ENCODE assay signal across 22 cellular contexts in genomic region chr2:172109670-172110421, GRCh38. TPM values are rescaled to one million over a fixed set of nuclear protein-coding genes. Genes with fewer than 3 reads are reported as not detected.
DNase-seq lines count a peak whose midpoint lies in the region; ATAC-seq, FAIRE-seq and TF ChIP-seq lines count a peak whose summit lies in the region.
"Had no signal": no experiment of that assay in that cellular context is flagged by ENCODE, and none has a peak within 500 bp of the region (broad histone marks: within the 10 kb centered on the region; RNA-seq: fewer than 3 reads in every experiment).

No MANE protein-coding gene starts in this region.

- H3K79me2 ChIP-seq in endothelial cell of umbilical vein (ENCODE audit: control insufficient read depth, insufficient read depth, low read length) = no peaks in the 10 kb centered on the region
- H3K79me2 ChIP-seq in HepG2 (ENCODE audit: insufficient read depth, low read length) = no peaks in the 10 kb centered on the region

- dilution Hi-C loops in endothelial cell of umbilical vein (cut with MboI; ENCODE audit: extremely low pct_ligation_motif_present, low sequenced_read_pairs) = no loop called here

- H3K27ac ChIP-seq in right cardiac atrium (ENCODE audit: low read length) (no peak overlapping the region), endothelial cell of umbilical vein (ENCODE audit: insufficient read depth, low read depth, low read length) (no peak overlapping the region), HepG2 (ENCODE audit: extremely low read length, insufficient read depth, low read length) (no peak overlapping the region)
- H3K27ac ChIP-seq: BLaER1 treated with 17β-estradiol and CSF1 and Interleukin-3, amounts not matched to agents 10 nM and 100 nM; SJCRH30; suprapubic skin had no signal

- in situ Hi-C loops in HepG2 (cut with HindIII; ENCODE audit: extremely low pct_ligation_motif_present, low pct_unique_long_range_greater_than_20kb) = loop anchor here (5.0 to 10.0 kb wide), 4 partner anchors 153 to 538 kb away; no protein-coding TSS in a partner anchor

- H3K9me3 ChIP-seq in right cardiac atrium (ENCODE audit: control insufficient read depth, low read length) (no peaks in the 10 kb centered on the region), endothelial cell of umbilical vein (replicated peaks; ENCODE audit: control insufficient read depth, insufficient read depth, low read length) (no peaks in the 10 kb centered on the region), HepG2 (ENCODE audit: low read length) (no peaks in the 10 kb centered on the region)
- H3K9me3 ChIP-seq: BLaER1 treated with 17β-estradiol and CSF1 and Interleukin-3, amounts not matched to agents 10 nM and 100 nM; SJCRH30; suprapubic skin had no signal

- TF ChIP-seq CTCF in endothelial cell of umbilical vein (IDR thresholded peaks at IDR 0.05; ENCODE audit: extremely low read depth in 1 of 2, insufficient read depth in 1 of 2, low read depth in 1 of 2, low read length in 2 of 2) = no peak
- no peak for TF ChIP-seq CTCF in HepG2 (CRISPR knock-in tag; IDR thresholded peaks at IDR 0.05)

- H2AFZ ChIP-seq in endothelial cell of umbilical vein (ENCODE audit: low read depth, low read length) (peak overlapping the region; percentile 5), HepG2 (ENCODE audit: low read length) (peak overlapping the region; percentile 43)

- no peak overlapping the region for H3K4me2 ChIP-seq in endothelial cell of umbilical vein (ENCODE audit: insufficient read depth, low read length)
- H3K4me2 ChIP-seq in HepG2 (ENCODE audit: low read depth, low read length) = peak overlapping the region; percentile 69
- H3K4me2 ChIP-seq: BLaER1 treated with 17β-estradiol and CSF1 and Interleukin-3, amounts not matched to agents 10 nM and 100 nM had no signal

- no peaks in the 10 kb centered on the region for H3K9me1 ChIP-seq in endothelial cell of umbilical vein (replicated peaks; ENCODE audit: control insufficient read depth, extremely low read depth, insufficient read depth, low read length)

- no peaks in the 10 kb centered on the region for H3K27me3 ChIP-seq in right cardiac atrium (ENCODE audit: control insufficient read depth, insufficient read depth)
- peaks cover 17 to 27% of the 10 kb centered on the region in 2 experiments for H3K27me3 ChIP-seq in endothelial cell of umbilical vein (ENCODE audit: control insufficient read depth in 2 of 2, insufficient read depth in 2 of 2, low read length in 2 of 2)
- H3K27me3 ChIP-seq in HepG2 (ENCODE audit: control insufficient read depth in 1 of 2, insufficient read depth in 2 of 2, low read length in 2 of 2) = peaks cover 3 to 17% of the 10 kb centered on the region in 2 experiments; a peak in 4 of 5 replicates
- H3K27me3 ChIP-seq: SJCRH30 had no signal

- H3K36me3 ChIP-seq in endothelial cell of umbilical vein (ENCODE audit: control insufficient read depth in 2 of 2, extremely low read depth in 1 of 2, insufficient read depth in 2 of 2, low read length in 2 of 2) (no peaks in the 10 kb centered on the region), HepG2 (replicated peaks in 1 of 2; ENCODE audit: control insufficient read depth in 1 of 2, insufficient read depth in 2 of 2, low read length in 2 of 2) (no peaks in the 10 kb centered on the region)
- H3K36me3 ChIP-seq: BLaER1 treated with 17β-estradiol and CSF1 and Interleukin-3, amounts not matched to agents 10 nM and 100 nM; SJCRH30; suprapubic skin had no signal

- TF ChIP-seq POLR2A in endothelial cell of umbilical vein (IDR thresholded peaks at IDR 0.05; ENCODE audit: low read depth, low read length) = no peak
- no peak for TF ChIP-seq POLR2A in HepG2 (IDR thresholded peaks at IDR 0.05; ENCODE audit: insufficient read depth in 1 of 2, low read depth in 2 of 2, low read length in 2 of 2)

- CTCF ChIA-PET in endothelial cell of umbilical vein (lab: Charles Lee) = interaction anchor here (0.9 to 1.0 kb wide), 2 partner anchors 19 to 601 kb away, joined by 3 read pairs; no protein-coding TSS in a partner anchor
- CTCF ChIA-PET in HepG2 (lab: Yijun Ruan, JAX; ENCODE audit: low intra/inter-chr PET ratio, low total read pairs) = no interaction called here

- H3K4me3 ChIP-seq in right cardiac atrium (ENCODE audit: low read length) = no peak overlapping the region
- H3K4me3 ChIP-seq in endothelial cell of umbilical vein (replicated peaks in 1 of 3; ENCODE audit: insufficient read depth in 1 of 3, low read depth in 1 of 3, low read length in 3 of 3) = no peak overlapping the region
- H3K4me3 ChIP-seq in HepG2 (replicated peaks in 1 of 3; ENCODE audit: insufficient read depth in 1 of 3, low read depth in 2 of 3, low read length in 3 of 3) = peak overlapping the region; percentile 17 to 52 (median 33); a peak in 3 of 6 replicates
- H3K4me3 ChIP-seq: BLaER1 treated with 17β-estradiol and CSF1 and Interleukin-3, amounts not matched to agents 10 nM and 100 nM; SJCRH30; suprapubic skin had no signal

- DNase-seq in right cardiac atrium (peak in 2 of 3 donors; percentile 30 to 36), left ventricle myocardium superior (no peak), endothelial cell of umbilical vein (ENCODE audit: low read depth, low spot score) (no peak), HepG2 (ENCODE audit: low spot score) (no peak), NCI-H2107 treated with DMSO at 0.1 percent for 48 hours (lab: John Stamatoyannopoulos, UW; ENCODE audit: unreplicated experiment) (no peak), NCI-H2029 (lab: John Stamatoyannopoulos, UW) (no peak)
- DNase-seq in stimulated activated CD4-positive, alpha-beta T cell treated with anti-CD3 and anti-CD28 coated beads, Interleukin-2, amount 100 ng/mL, for 48 hours = no peak
- DNase-seq: activated CD4-positive, alpha-beta T cell treated with anti-CD3 and anti-CD28 coated beads, Interleukin-2, amount 50 U/mL, for 4 hours; activated naive CD4-positive, alpha-beta T cell treated with anti-CD3 and anti-CD28 coated beads, Interleukin-2, amount 50 U/mL, for 16 hours; activated T-cell treated with anti-CD3 and anti-CD28 coated beads, Interleukin-2, amount 50 U/mL, for 1 hour; cerebellar nuclear complex; effector CD8-positive, alpha-beta T cell; NCI-H2171 treated with DMSO at 0.1 percent for 48 hours; SJCRH30; stimulated activated CD4-positive, alpha-beta T cell treated with anti-CD3 and anti-CD28 coated beads, Interleukin-12 subunit alpha, Interleukin-12 subunit beta, amount 100 ng/mL, for 4 hours had no signal

- 40% methylated on average over 30 of the region's 30 CpGs for WGBS in right cardiac atrium
- 52% methylated on average over 25 of the region's 30 CpGs for WGBS in HepG2 (ENCODE audit: low lambda C conversion rate)

- TF ChIP-seq RAD21 in HepG2 (CRISPR knock-in tag; IDR thresholded peaks at IDR 0.05) = no peak

- TF ChIP-seq EP300 in HepG2 (IDR thresholded peaks at IDR 0.05; ENCODE audit: low read depth in 2 of 2, low read length in 2 of 2) (no peak), HepG2 (CRISPR knock-in tag; IDR thresholded peaks at IDR 0.05; ENCODE audit: borderline replicate concordance) (no peak)

- BruUV-seq in endothelial cell of umbilical vein (replicated peaks; lab: Mats Ljungman, UMichigan) (no TSS peak), HepG2 (replicated peaks; lab: Mats Ljungman, UMichigan) (no TSS peak)

- POLR2A ChIA-PET in endothelial cell of umbilical vein (lab: Charles Lee) = no interaction called here
- POLR2A ChIA-PET in HepG2 (lab: Yijun Ruan, JAX) = no interaction called here

- intact Hi-C loops in right cardiac atrium (cut with DNase I) = loop anchor here (10.0 kb wide), 3 partner anchors 405 to 535 kb away; no protein-coding TSS in a partner anchor
- intact Hi-C loops in left ventricle myocardium superior (cut with micrococcal nuclease) = loop anchor here (10.0 kb wide), 1 partner anchor 515 kb away; no protein-coding TSS in a partner anchor
- intact Hi-C loops in endothelial cell of umbilical vein (cut with micrococcal nuclease) = loop anchor here (10.0 kb wide), 2 partner anchors 215 to 1135 kb away; partner anchors contain the start of gene SLC25A12
- intact Hi-C loops in HepG2 (cut with micrococcal nuclease; ENCODE audit: unreplicated experiment) = loop anchor here (10.0 kb wide), 1 partner anchor 1135 kb away; no protein-coding TSS in a partner anchor

- H3K9ac ChIP-seq in endothelial cell of umbilical vein (replicated peaks; ENCODE audit: extremely low read depth, insufficient read depth, low read length) (no peak overlapping the region), HepG2 (ENCODE audit: insufficient read depth, low read depth, low read length) (0 out of 2 replicates have a peak overlapping the region, but pooled peaks have one; percentile 6)
- H3K9ac ChIP-seq: BLaER1 treated with 17β-estradiol and CSF1 and Interleukin-3, amounts not matched to agents 10 nM and 100 nM had no signal

- ATAC-seq in right cardiac atrium (no peak), left ventricle myocardium superior (no peak), HepG2 (peak; percentile 60), HG03280 (IDR thresholded peaks at IDR 0.05; ENCODE audit: unreplicated experiment) (no peak)
- ATAC-seq: Panc1 had no signal

- H4K20me1 ChIP-seq in endothelial cell of umbilical vein (replicated peaks; ENCODE audit: control insufficient read depth, extremely low read depth, insufficient read depth, low read length) (no peaks in the 10 kb centered on the region), HepG2 (ENCODE audit: insufficient read depth, low read length) (no peaks in the 10 kb centered on the region)

- H3K4me1 ChIP-seq in right cardiac atrium (ENCODE audit: control insufficient read depth, insufficient read depth, low read length) (no peaks in the 10 kb centered on the region), endothelial cell of umbilical vein (ENCODE audit: control insufficient read depth, extremely low read depth, insufficient read depth, low read length) (peaks cover 17% of the 10 kb centered on the region), HepG2 (ENCODE audit: insufficient read depth, low read length) (peaks cover 31% of the 10 kb centered on the region)
- H3K4me1 ChIP-seq: SJCRH30 had no signal

- FAIRE-seq in endothelial cell of umbilical vein (lab: Jason Lieb, UNC) (no peak), HepG2 (lab: Jason Lieb, UNC) (no peak)

RNA-seq across cellular contexts. Expression of gene DLX2, which starts 7.1 kb away (rescaled TPM):
- total RNA-seq in right cardiac atrium (not detected), left ventricle myocardium superior (not detected), endothelial cell of umbilical vein (not detected in 2 replicates), HepG2 (2016; rRNA removed; fragmentation: Illumina TruSeq; extraction: Trizol) (0.15 TPM in 1 of 2 replicates, not detected in the other)
- polyA plus RNA-seq in right cardiac atrium (not detected), endothelial cell of umbilical vein (not detected in 2 replicates), HepG2 (2011; rRNA removed) (0.07 TPM in 2 replicates)
- polyA plus RNA-seq in endothelial cell of umbilical vein (2011; cell fraction: cytosol; rRNA removed) = 0.03 TPM in 1 of 2 replicates, not detected in the other
- polyA plus RNA-seq in endothelial cell of umbilical vein (2011; cell fraction: nucleus; rRNA removed) = not detected in 2 replicates
- polyA plus RNA-seq in endothelial cell of umbilical vein (2012) = not detected in 2 replicates
- polyA minus RNA-seq in endothelial cell of umbilical vein = not detected in 2 replicates
- polyA minus RNA-seq in endothelial cell of umbilical vein (2011; cell fraction: cytosol; rRNA and poly(A)+ RNA removed) = 0.82 TPM
- not detected in 2 replicates for polyA minus RNA-seq in endothelial cell of umbilical vein (2011; cell fraction: nucleus; rRNA and poly(A)+ RNA removed)
- 0.09 TPM in 1 of 2 replicates, not detected in the other for total RNA-seq in HepG2 (2016; cell fraction: cytosol; rRNA removed; fragmentation: Illumina TruSeq; extraction: Trizol; ENCODE audit: low read depth)
- 0.09 TPM in 1 of 2 replicates, not detected in the other for total RNA-seq in HepG2 (2016; cell fraction: insoluble cytoplasmic fraction; rRNA removed; fragmentation: Illumina TruSeq; extraction: Trizol)
- total RNA-seq in HepG2 (2016; cell fraction: membrane; rRNA removed; fragmentation: Illumina TruSeq; extraction: Trizol) = 0.06 and 0.17 TPM in 2 replicates
- total RNA-seq in HepG2 (2016; cell fraction: nucleus; rRNA removed; fragmentation: Illumina TruSeq; extraction: Trizol) = not detected in 2 replicates
- polyA plus RNA-seq in HepG2 (2011; cell fraction: cytosol; rRNA removed) = 0.04 and 0.05 TPM in 2 replicates
- polyA plus RNA-seq in HepG2 (2011; cell fraction: nucleus; rRNA removed) = 0.29 and 0.59 TPM in 2 replicates
- 0.17 and 0.25 TPM in 2 replicates for polyA plus RNA-seq in HepG2 (2012)
- 0.07 and 0.12 TPM in 2 replicates for polyA plus RNA-seq in HepG2 (2016; cell fraction: cytosol; fragmentation: Illumina TruSeq; extraction: Trizol; ENCODE audit: low read depth)
- polyA plus RNA-seq in HepG2 (2016; cell fraction: insoluble cytoplasmic fraction; fragmentation: Illumina TruSeq; extraction: Trizol; ENCODE audit: low read depth) = 0.25 and 0.37 TPM in 2 replicates
- 0.21 and 0.24 TPM in 2 replicates for polyA plus RNA-seq in HepG2 (2016; cell fraction: membrane; fragmentation: Illumina TruSeq; extraction: Trizol; ENCODE audit: low read depth)
- polyA plus RNA-seq in HepG2 (2016; cell fraction: nucleus; fragmentation: Illumina TruSeq; extraction: Trizol; ENCODE audit: insufficient read depth, low read depth) = 0.36 and 0.59 TPM in 2 replicates
- polyA minus RNA-seq in HepG2 (2011; rRNA and poly(A)+ RNA removed; ENCODE audit: low replicate concordance) = 0.07 and 0.10 TPM in 2 replicates
- polyA minus RNA-seq in HepG2 (2011; cell fraction: cytosol; rRNA and poly(A)+ RNA removed) = 0.20 and 0.44 TPM in 2 replicates
- polyA minus RNA-seq in HepG2 (2011; cell fraction: nucleus; rRNA and poly(A)+ RNA removed) = not detected in 2 replicates
- total RNA-seq: mesenteric fat pad; pulmonary artery endothelial cell; T-helper 1 cell treated with Interleukin-12 subunit alpha and Interleukin-12 subunit beta and Interleukin-4 antibody, amounts not matched to agents 30 ng/mL and 1 ng/mL, for 36 hours had no signal

RNA-seq across cellular contexts. Expression of gene DLX1, which starts 24.5 kb away (rescaled TPM):
- total RNA-seq in right cardiac atrium (under 1 TPM in 2 of 4 donors, not detected in 2; 0.18 to 0.23 TPM), left ventricle myocardium superior (not detected), endothelial cell of umbilical vein (not detected in 2 replicates), HepG2 (2016; rRNA removed; fragmentation: Illumina TruSeq; extraction: Trizol) (0.18 TPM in 1 of 2 replicates, not detected in the other)
- polyA plus RNA-seq in right cardiac atrium (0.23 TPM), endothelial cell of umbilical vein (0.12 and 0.14 TPM in 2 replicates), HepG2 (2011; rRNA removed) (0.69 and 0.86 TPM in 2 replicates)
- polyA plus RNA-seq in endothelial cell of umbilical vein (2011; cell fraction: cytosol; rRNA removed) = 0.06 and 0.09 TPM in 2 replicates
- 0.21 and 0.42 TPM in 2 replicates for polyA plus RNA-seq in endothelial cell of umbilical vein (2011; cell fraction: nucleus; rRNA removed)
- not detected in 2 replicates for polyA plus RNA-seq in endothelial cell of umbilical vein (2012)
- 0.36 TPM in 1 of 2 replicates, not detected in the other for polyA minus RNA-seq in endothelial cell of umbilical vein
- polyA minus RNA-seq in endothelial cell of umbilical vein (2011; cell fraction: cytosol; rRNA and poly(A)+ RNA removed) = 1.2 TPM
- polyA minus RNA-seq in endothelial cell of umbilical vein (2011; cell fraction: nucleus; rRNA and poly(A)+ RNA removed) = not detected in 2 replicates
- not detected in 2 replicates for total RNA-seq in HepG2 (2016; cell fraction: cytosol; rRNA removed; fragmentation: Illumina TruSeq; extraction: Trizol; ENCODE audit: low read depth)
- total RNA-seq in HepG2 (2016; cell fraction: insoluble cytoplasmic fraction; rRNA removed; fragmentation: Illumina TruSeq; extraction: Trizol) = 0.13 and 0.52 TPM in 2 replicates
- total RNA-seq in HepG2 (2016; cell fraction: membrane; rRNA removed; fragmentation: Illumina TruSeq; extraction: Trizol) = 0.09 TPM in 1 of 2 replicates, not detected in the other
- 0.25 and 0.37 TPM in 2 replicates for total RNA-seq in HepG2 (2016; cell fraction: nucleus; rRNA removed; fragmentation: Illumina TruSeq; extraction: Trizol)
- 0.40 and 0.47 TPM in 2 replicates for polyA plus RNA-seq in HepG2 (2011; cell fraction: cytosol; rRNA removed)
- 3.0 and 3.7 TPM in 2 replicates for polyA plus RNA-seq in HepG2 (2011; cell fraction: nucleus; rRNA removed)
- 0.32 and 0.51 TPM in 2 replicates for polyA plus RNA-seq in HepG2 (2012)
- 0.19 TPM in 1 of 2 replicates, not detected in the other for polyA plus RNA-seq in HepG2 (2016; cell fraction: cytosol; fragmentation: Illumina TruSeq; extraction: Trizol; ENCODE audit: low read depth)
- 0.27 and 0.41 TPM in 2 replicates for polyA plus RNA-seq in HepG2 (2016; cell fraction: insoluble cytoplasmic fraction; fragmentation: Illumina TruSeq; extraction: Trizol; ENCODE audit: low read depth)
- 0.09 and 0.16 TPM in 2 replicates for polyA plus RNA-seq in HepG2 (2016; cell fraction: membrane; fragmentation: Illumina TruSeq; extraction: Trizol; ENCODE audit: low read depth)
- polyA plus RNA-seq in HepG2 (2016; cell fraction: nucleus; fragmentation: Illumina TruSeq; extraction: Trizol; ENCODE audit: insufficient read depth, low read depth) = 0.94 TPM in 1 of 2 replicates, not detected in the other
- 0.89 and 1.8 TPM in 2 replicates for polyA minus RNA-seq in HepG2 (2011; rRNA and poly(A)+ RNA removed; ENCODE audit: low replicate concordance)
- 0.40 and 1.1 TPM in 2 replicates for polyA minus RNA-seq in HepG2 (2011; cell fraction: cytosol; rRNA and poly(A)+ RNA removed)
- polyA minus RNA-seq in HepG2 (2011; cell fraction: nucleus; rRNA and poly(A)+ RNA removed) = 1.8 and 2.2 TPM in 2 replicates
- total RNA-seq: T-helper 1 cell treated with Interleukin-12 subunit alpha and Interleukin-12 subunit beta and Interleukin-4 antibody, amounts not matched to agents 30 ng/mL and 1 ng/mL, for 36 hours had no signal

Comparison
In these comparisons a context has a peak if more than half of its experiments do, and no peak if none do; other contexts are left out.
1. DNase-seq: peak in right cardiac atrium (2 of 3); none in left ventricle myocardium superior (single experiment), endothelial cell of umbilical vein (single experiment), HepG2 (single experiment), NCI-H2107 treated with DMSO at 0.1 percent for 48 hours (single experiment), NCI-H2029 (single experiment) and stimulated activated CD4-positive, alpha-beta T cell treated with anti-CD3 and anti-CD28 coated beads, Interleukin-2, amount 100 ng/mL, for 48 hours (0 of 2).
2. H3K4me3 ChIP-seq: peak in HepG2 (3 of 3); none in right cardiac atrium (single experiment) and endothelial cell of umbilical vein (0 of 3).